In the genomic region with DNA sequence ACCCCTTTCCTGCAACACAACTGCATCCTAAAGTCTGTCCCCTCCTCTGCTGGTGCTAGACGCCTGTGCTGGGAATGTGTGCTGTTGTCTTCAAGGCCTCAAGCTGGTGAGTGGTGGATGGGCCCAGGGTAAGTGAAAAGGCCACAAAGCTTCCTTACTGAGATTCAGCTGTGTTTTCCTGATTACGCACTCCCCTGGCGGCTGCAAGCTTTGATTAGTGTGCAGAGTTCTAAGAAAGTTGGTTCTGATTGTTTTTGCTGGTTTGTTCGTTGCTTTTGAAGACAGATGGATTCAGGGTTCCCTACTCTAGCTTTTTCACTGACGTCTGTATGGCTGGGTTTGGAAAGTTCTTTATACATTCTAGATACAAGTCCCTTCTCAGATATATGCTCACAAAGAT, we compare ENCODE assay signal across 2 cellular contexts.
TF ChIP-seq lines count a peak whose summit lies in the region.

No MANE protein-coding gene starts in this region.

TF ChIP-seq in GM23338, 12 proteins besides CTCF, POLR2A, EP300 and RAD21 (continued from another document):
- TF ChIP-seq NANOG (IDR thresholded peaks at IDR 0.05; ENCODE audit: borderline replicate concordance) (no peak), CREB1 (CRISPR knock-in tag; IDR thresholded peaks at IDR 0.05; ENCODE audit: low read depth) (no peak)

TF ChIP-seq in K562, 482 proteins besides CTCF, POLR2A, EP300 and RAD21 (continued from another document and continues in another):
- TF ChIP-seq, protein P1, sequence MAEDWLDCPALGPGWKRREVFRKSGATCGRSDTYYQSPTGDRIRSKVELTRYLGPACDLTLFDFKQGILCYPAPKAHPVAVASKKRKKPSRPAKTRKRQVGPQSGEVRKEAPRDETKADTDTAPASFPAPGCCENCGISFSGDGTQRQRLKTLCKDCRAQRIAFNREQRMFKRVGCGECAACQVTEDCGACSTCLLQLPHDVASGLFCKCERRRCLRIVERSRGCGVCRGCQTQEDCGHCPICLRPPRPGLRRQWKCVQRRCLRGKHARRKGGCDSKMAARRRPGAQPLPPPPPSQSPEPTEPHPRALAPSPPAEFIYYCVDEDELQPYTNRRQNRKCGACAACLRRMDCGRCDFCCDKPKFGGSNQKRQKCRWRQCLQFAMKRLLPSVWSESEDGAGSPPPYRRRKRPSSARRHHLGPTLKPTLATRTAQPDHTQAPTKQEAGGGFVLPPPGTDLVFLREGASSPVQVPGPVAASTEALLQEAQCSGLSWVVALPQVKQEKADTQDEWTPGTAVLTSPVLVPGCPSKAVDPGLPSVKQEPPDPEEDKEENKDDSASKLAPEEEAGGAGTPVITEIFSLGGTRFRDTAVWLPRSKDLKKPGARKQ (CRISPR knock-in tag; IDR thresholded peaks at IDR 0.05), result no peak
- TF ChIP-seq ZNF12 (CRISPR knock-in tag; IDR thresholded peaks at IDR 0.05), result no peak
- no peak for TF ChIP-seq ZNF75A (CRISPR knock-in tag; IDR thresholded peaks at IDR 0.05)
- peak; percentile 90 to 95 for TF ChIP-seq KDM1A (IDR thresholded peaks at IDR 0.05)
- TF ChIP-seq NKRF (IDR thresholded peaks at IDR 0.05; ENCODE audit: borderline replicate concordance), result no peak
- TF ChIP-seq ZNF707 (CRISPR knock-in tag; conservative IDR thresholded peaks at IDR 0.05), result no peak
- TF ChIP-seq RCOR1 (IDR thresholded peaks at IDR 0.05; ENCODE audit: borderline replicate concordance in 1 of 2, low read depth in 2 of 2, low read length in 2 of 2), result peak; percentile 20 to 86; a peak in 2 of 4 replicates
- no peak for TF ChIP-seq SIX5 (IDR thresholded peaks at IDR 0.05; ENCODE audit: borderline replicate concordance in 1 of 2, insufficient read depth in 1 of 2, low read depth in 1 of 2, low read length in 2 of 2)
- TF ChIP-seq HDAC2 (IDR thresholded peaks at IDR 0.05), result 0 out of 2 replicates have a peak, but pooled peaks have one; percentile 31
- TF ChIP-seq CBFA2T3 (IDR thresholded peaks at IDR 0.05), result peak; percentile 81
- TF ChIP-seq PHB2 (IDR thresholded peaks at IDR 0.05; ENCODE audit: low read depth), result no peak
- no peak for TF ChIP-seq TRIM24 (IDR thresholded peaks at IDR 0.05)
- TF ChIP-seq, protein P2, sequence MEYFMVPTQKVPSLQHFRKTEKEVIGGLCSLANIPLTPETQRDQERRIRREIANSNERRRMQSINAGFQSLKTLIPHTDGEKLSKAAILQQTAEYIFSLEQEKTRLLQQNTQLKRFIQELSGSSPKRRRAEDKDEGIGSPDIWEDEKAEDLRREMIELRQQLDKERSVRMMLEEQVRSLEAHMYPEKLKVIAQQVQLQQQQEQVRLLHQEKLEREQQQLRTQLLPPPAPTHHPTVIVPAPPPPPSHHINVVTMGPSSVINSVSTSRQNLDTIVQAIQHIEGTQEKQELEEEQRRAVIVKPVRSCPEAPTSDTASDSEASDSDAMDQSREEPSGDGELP (CRISPR knock-in tag; IDR thresholded peaks at IDR 0.05; ENCODE audit: borderline replicate concordance), result no peak
- no peak for TF ChIP-seq ZNF696 (CRISPR knock-in tag; conservative IDR thresholded peaks at IDR 0.05)
- TF ChIP-seq ZNF239 (CRISPR knock-in tag; IDR thresholded peaks at IDR 0.05), result no peak
- TF ChIP-seq CEBPG (CRISPR knock-in tag; IDR thresholded peaks at IDR 0.05), result no peak
- TF ChIP-seq CEBPG (tag; conservative IDR thresholded peaks at IDR 0.05 in 1 of 2, IDR thresholded peaks at IDR 0.05 in 1 of 2), result no peak
- TF ChIP-seq ZNF766 (CRISPR knock-in tag; conservative IDR thresholded peaks at IDR 0.05), result no peak
- no peak for TF ChIP-seq HLTF (IDR thresholded peaks at IDR 0.05)
- no peak for TF ChIP-seq ZNF146 (CRISPR knock-in tag; IDR thresholded peaks at IDR 0.05; ENCODE audit: unreplicated experiment)
- no peak for TF ChIP-seq ZNF23 (CRISPR knock-in tag; IDR thresholded peaks at IDR 0.05)
- no peak for TF ChIP-seq TAF15 (IDR thresholded peaks at IDR 0.05; ENCODE audit: low read depth, low read length)
- no peak for TF ChIP-seq ZNF165 (CRISPR knock-in tag; IDR thresholded peaks at IDR 0.05; ENCODE audit: borderline replicate concordance)
- TF ChIP-seq, protein P3, sequence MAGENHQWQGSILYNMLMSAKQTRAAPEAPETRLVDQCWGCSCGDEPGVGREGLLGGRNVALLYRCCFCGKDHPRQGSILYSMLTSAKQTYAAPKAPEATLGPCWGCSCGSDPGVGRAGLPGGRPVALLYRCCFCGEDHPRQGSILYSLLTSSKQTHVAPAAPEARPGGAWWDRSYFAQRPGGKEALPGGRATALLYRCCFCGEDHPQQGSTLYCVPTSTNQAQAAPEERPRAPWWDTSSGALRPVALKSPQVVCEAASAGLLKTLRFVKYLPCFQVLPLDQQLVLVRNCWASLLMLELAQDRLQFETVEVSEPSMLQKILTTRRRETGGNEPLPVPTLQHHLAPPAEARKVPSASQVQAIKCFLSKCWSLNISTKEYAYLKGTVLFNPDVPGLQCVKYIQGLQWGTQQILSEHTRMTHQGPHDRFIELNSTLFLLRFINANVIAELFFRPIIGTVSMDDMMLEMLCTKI (IDR thresholded peaks at IDR 0.05; ENCODE audit: partially characterized antibody), result no peak
- no peak for TF ChIP-seq CBX5 (IDR thresholded peaks at IDR 0.05; ENCODE audit: borderline replicate concordance, low read depth)
- TF ChIP-seq, protein P4, sequence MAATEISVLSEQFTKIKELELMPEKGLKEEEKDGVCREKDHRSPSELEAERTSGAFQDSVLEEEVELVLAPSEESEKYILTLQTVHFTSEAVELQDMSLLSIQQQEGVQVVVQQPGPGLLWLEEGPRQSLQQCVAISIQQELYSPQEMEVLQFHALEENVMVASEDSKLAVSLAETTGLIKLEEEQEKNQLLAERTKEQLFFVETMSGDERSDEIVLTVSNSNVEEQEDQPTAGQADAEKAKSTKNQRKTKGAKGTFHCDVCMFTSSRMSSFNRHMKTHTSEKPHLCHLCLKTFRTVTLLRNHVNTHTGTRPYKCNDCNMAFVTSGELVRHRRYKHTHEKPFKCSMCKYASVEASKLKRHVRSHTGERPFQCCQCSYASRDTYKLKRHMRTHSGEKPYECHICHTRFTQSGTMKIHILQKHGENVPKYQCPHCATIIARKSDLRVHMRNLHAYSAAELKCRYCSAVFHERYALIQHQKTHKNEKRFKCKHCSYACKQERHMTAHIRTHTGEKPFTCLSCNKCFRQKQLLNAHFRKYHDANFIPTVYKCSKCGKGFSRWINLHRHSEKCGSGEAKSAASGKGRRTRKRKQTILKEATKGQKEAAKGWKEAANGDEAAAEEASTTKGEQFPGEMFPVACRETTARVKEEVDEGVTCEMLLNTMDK (IDR thresholded peaks at IDR 0.05; ENCODE audit: borderline replicate concordance, insufficient read depth, low read depth, low read length, poor library complexity, severe bottlenecking), result no peak
- TF ChIP-seq TAL1 (IDR thresholded peaks at IDR 0.05), result peak; percentile 66; the same call in 1 of the 2 replicates
- TF ChIP-seq CBFA2T2 (conservative IDR thresholded peaks at IDR 0.05), result peak; percentile 65
- TF ChIP-seq TEAD4 (IDR thresholded peaks at IDR 0.05; ENCODE audit: low read length), result 0 out of 2 replicates have a peak, but pooled peaks have one; percentile 29
- no peak for TF ChIP-seq TEAD4 (CRISPR knock-in tag; IDR thresholded peaks at IDR 0.05; ENCODE audit: borderline replicate concordance)
- no peak for TF ChIP-seq ZNF384 (IDR thresholded peaks at IDR 0.05; ENCODE audit: low read depth, low read length)
- TF ChIP-seq, protein P5, sequence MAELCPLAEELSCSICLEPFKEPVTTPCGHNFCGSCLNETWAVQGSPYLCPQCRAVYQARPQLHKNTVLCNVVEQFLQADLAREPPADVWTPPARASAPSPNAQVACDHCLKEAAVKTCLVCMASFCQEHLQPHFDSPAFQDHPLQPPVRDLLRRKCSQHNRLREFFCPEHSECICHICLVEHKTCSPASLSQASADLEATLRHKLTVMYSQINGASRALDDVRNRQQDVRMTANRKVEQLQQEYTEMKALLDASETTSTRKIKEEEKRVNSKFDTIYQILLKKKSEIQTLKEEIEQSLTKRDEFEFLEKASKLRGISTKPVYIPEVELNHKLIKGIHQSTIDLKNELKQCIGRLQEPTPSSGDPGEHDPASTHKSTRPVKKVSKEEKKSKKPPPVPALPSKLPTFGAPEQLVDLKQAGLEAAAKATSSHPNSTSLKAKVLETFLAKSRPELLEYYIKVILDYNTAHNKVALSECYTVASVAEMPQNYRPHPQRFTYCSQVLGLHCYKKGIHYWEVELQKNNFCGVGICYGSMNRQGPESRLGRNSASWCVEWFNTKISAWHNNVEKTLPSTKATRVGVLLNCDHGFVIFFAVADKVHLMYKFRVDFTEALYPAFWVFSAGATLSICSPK (IDR thresholded peaks at IDR 0.05; ENCODE audit: borderline replicate concordance), result no peak
- TF ChIP-seq NFYB (IDR thresholded peaks at IDR 0.05; ENCODE audit: extremely low read depth, insufficient read length), result no peak
- peak; percentile 56 for TF ChIP-seq STAT5A (IDR thresholded peaks at IDR 0.05; ENCODE audit: borderline replicate concordance, low read length)
- no peak for TF ChIP-seq ZNF444 (CRISPR knock-in tag; IDR thresholded peaks at IDR 0.05)
- TF ChIP-seq SOX6 (IDR thresholded peaks at IDR 0.05), result no peak
- no peak for TF ChIP-seq HDAC8 (tag; IDR thresholded peaks at IDR 0.05)
- TF ChIP-seq ZNF3 (CRISPR knock-in tag; IDR thresholded peaks at IDR 0.05), result no peak
- no peak for TF ChIP-seq ILK (tag; IDR thresholded peaks at IDR 0.05; ENCODE audit: borderline replicate concordance, low read depth)
- TF ChIP-seq ZBTB49 (CRISPR knock-in tag; IDR thresholded peaks at IDR 0.05; ENCODE audit: borderline replicate concordance), result no peak
- TF ChIP-seq ARID1B (IDR thresholded peaks at IDR 0.05), result peak; percentile 47; the same call in 1 of the 2 replicates
- no peak for TF ChIP-seq PHF8 (IDR thresholded peaks at IDR 0.05; ENCODE audit: borderline replicate concordance, low read length)
- no peak for TF ChIP-seq STAT6 (CRISPR knock-in tag; IDR thresholded peaks at IDR 0.05)
- TF ChIP-seq TCF3 (CRISPR knock-in tag; IDR thresholded peaks at IDR 0.05), result peak; percentile 48
- no peak for TF ChIP-seq SRF (CRISPR knock-in tag; IDR thresholded peaks at IDR 0.05)
- peak in 1 of 2 experiments; percentile 85; a peak in 2 of 4 replicates for TF ChIP-seq HDAC1 (IDR thresholded peaks at IDR 0.05)
- TF ChIP-seq, protein P6, sequence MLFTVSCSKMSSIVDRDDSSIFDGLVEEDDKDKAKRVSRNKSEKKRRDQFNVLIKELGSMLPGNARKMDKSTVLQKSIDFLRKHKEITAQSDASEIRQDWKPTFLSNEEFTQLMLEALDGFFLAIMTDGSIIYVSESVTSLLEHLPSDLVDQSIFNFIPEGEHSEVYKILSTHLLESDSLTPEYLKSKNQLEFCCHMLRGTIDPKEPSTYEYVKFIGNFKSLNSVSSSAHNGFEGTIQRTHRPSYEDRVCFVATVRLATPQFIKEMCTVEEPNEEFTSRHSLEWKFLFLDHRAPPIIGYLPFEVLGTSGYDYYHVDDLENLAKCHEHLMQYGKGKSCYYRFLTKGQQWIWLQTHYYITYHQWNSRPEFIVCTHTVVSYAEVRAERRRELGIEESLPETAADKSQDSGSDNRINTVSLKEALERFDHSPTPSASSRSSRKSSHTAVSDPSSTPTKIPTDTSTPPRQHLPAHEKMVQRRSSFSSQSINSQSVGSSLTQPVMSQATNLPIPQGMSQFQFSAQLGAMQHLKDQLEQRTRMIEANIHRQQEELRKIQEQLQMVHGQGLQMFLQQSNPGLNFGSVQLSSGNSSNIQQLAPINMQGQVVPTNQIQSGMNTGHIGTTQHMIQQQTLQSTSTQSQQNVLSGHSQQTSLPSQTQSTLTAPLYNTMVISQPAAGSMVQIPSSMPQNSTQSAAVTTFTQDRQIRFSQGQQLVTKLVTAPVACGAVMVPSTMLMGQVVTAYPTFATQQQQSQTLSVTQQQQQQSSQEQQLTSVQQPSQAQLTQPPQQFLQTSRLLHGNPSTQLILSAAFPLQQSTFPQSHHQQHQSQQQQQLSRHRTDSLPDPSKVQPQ (CRISPR knock-in tag; IDR thresholded peaks at IDR 0.05; ENCODE audit: borderline replicate concordance), result no peak
